In genomic region chr4:89364559-89364958, GRCh38 we compare ENCODE assay signal across 21 cellular contexts.
"Had no signal": no experiment of that assay in that cellular context is flagged by ENCODE, and none has a peak within 500 bp of the region (broad histone marks: within the 10 kb centered on the region; RNA-seq: fewer than 3 reads in every experiment).

No MANE protein-coding gene starts in this region.

- H3K36me3 Mint-ChIP-seq: activated naive CD8-positive, alpha-beta T cell; natural killer cell treated with Interleukin-12 subunit alpha and Interleukin-12 subunit beta and Interleukin-15 and Interleukin-18, amount 100 ng/mL, for 72 hours had no signal

- H3K9me3 ChIP-seq: body of pancreas, colonic mucosa, left lung, lower lobe of right lung, right atrium auricular region, stomach, thyroid gland, upper lobe of left lung had no signal

- H3K4me3 ChIP-seq: body of pancreas, colonic mucosa, left lung, lower lobe of right lung, right atrium auricular region, stomach, thyroid gland, upper lobe of left lung had no signal

- DNase-seq: activated B cell treated with CpG ODN at 0.5 μM for 24 hours; activated effector memory CD4-positive, alpha-beta T cell treated with Interleukin-2 at 50 U/mL for 16 hours; activated naive CD4-positive, alpha-beta T cell treated with Interleukin-2 at 50 U/mL for 16 hours; anterior cingulate cortex; body of pancreas; colonic mucosa; effector CD8-positive, alpha-beta T cell; left lung; lower lobe of right lung; mesenchymal stem cell; stimulated activated CD4-positive, alpha-beta T cell treated with anti-CD3 and anti-CD28 coated beads, Interleukin-15, amount 100 ng/mL, for 24 hours; stimulated activated CD4-positive, alpha-beta T cell treated with anti-CD3 and anti-CD28 coated beads, Interleukin-2, amount 100 ng/mL, for 24 hours; stimulated activated naive B cell treated with anti-CD40 and anti-IgM and Interleukin-4, amounts not matched to agents 10 μg/mL and 1 μg/mL and 100 μg/mL, for 72 hours; stomach; thyroid gland; upper lobe of left lung had no signal

- ATAC-seq: body of pancreas; left lung; lower lobe of right lung; natural killer cell treated with Interleukin-12 subunit alpha and Interleukin-12 subunit beta and Interleukin-15 and Interleukin-18, amount 100 ng/mL, for 72 hours; stimulated activated naive B cell treated with anti-CD40 and anti-IgM and Interleukin-4, amounts not matched to agents 10 μg/mL and 1 μg/mL and 100 μg/mL, for 72 hours had no signal

- H3K36me3 ChIP-seq: colonic mucosa, left lung, lower lobe of right lung, right atrium auricular region, stomach, thyroid gland, upper lobe of left lung had no signal

- H3K4me1 ChIP-seq: colonic mucosa, left lung, lower lobe of right lung, right atrium auricular region, stomach, thyroid gland, upper lobe of left lung had no signal

- H3K27ac ChIP-seq: body of pancreas, colonic mucosa, left lung, lower lobe of right lung, right atrium auricular region, stomach, thyroid gland, upper lobe of left lung had no signal

- H3K9me3 Mint-ChIP-seq: activated B cell treated with CpG ODN at 0.5 μM for 24 hours had no signal

- H3K4me3 Mint-ChIP-seq: activated B cell treated with CpG ODN at 0.5 μM for 24 hours; activated naive CD8-positive, alpha-beta T cell; natural killer cell treated with Interleukin-12 subunit alpha and Interleukin-12 subunit beta and Interleukin-15 and Interleukin-18, amount 100 ng/mL, for 72 hours; stimulated activated naive B cell treated with anti-CD40 and anti-IgM and Interleukin-4, amounts not matched to agents 10 μg/mL and 1 μg/mL and 100 μg/mL, for 72 hours had no signal

- FAIRE-seq: endometrium, frontal cortex had no signal

- H3K27ac Mint-ChIP-seq: activated B cell treated with CpG ODN at 0.5 μM for 24 hours; activated naive CD8-positive, alpha-beta T cell; stimulated activated naive B cell treated with anti-CD40 and anti-IgM and Interleukin-4, amounts not matched to agents 10 μg/mL and 1 μg/mL and 100 μg/mL, for 72 hours had no signal

- H3K27me3 ChIP-seq: body of pancreas, colonic mucosa, left lung, right atrium auricular region, stomach, thyroid gland, upper lobe of left lung had no signal

- H3K27me3 Mint-ChIP-seq: activated naive CD8-positive, alpha-beta T cell had no signal
